26 cellular contexts compared by ENCODE assay signal in the genomic region with DNA sequence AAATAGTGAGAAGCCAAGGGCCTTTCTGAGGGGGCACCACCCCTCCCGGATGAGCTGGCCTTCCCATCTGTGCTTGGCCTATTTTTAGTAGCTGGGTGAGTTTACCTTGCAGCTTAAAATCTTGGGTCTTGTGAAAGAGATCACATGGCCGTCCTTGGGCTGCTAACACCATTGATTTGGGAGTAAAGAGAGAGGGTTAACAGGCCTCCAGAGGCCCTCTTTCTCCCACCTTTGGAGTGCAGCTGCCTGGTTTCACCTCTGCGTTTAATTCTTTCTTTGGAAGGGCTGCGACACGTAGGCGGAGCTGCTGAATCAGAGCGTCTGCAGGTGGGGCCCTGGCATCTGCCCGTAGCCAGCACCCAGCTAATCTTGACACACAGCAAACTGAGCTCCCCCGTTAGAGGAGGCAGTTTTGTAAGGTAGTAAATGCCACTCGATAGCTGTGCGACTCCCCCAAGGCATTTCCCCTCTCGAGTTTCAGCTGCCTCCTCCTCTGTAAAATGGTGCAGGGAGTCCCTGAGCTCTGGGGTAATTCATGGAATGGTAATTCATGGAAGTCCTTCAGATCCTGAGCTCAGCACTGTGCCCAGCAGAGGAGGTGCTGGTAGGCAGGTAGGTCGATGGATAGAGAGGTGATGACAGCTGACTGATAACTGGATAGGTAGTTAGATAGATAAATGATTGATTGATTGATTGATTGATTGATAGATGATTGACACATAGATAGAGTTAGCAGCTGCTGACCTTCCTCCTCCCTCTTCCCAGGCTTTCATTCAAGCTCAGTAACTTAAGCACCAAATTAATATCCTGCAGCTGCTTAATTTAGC. TPM values are rescaled to one million over a fixed set of nuclear protein-coding genes. Genes with fewer than 3 reads are reported as not detected.
DNase-seq lines count a peak whose midpoint lies in the region; ATAC-seq, FAIRE-seq and TF ChIP-seq lines count a peak whose summit lies in the region.
"Had no signal": no experiment of that assay in that cellular context is flagged by ENCODE, and none has a peak within 500 bp of the region (broad histone marks: within the 10 kb centered on the region; RNA-seq: fewer than 3 reads in every experiment).

No MANE protein-coding gene starts in this region.

- ATAC-seq in GM18861 (IDR thresholded peaks at IDR 0.05; ENCODE audit: unreplicated experiment), result no peak
- ATAC-seq: activated CD4-positive, CD25-positive, alpha-beta regulatory T cell treated with anti-CD3 and anti-CD28 coated beads, Interleukin-2, amount 50 U/mL, for 24 hours; heart right ventricle; K562; sciatic nerve; T-cell had no signal

- no peak for TF ChIP-seq CTCF in bronchial epithelial cell (IDR thresholded peaks at IDR 0.05; ENCODE audit: insufficient read depth, low read length, severe bottlenecking)

- no peaks in the 10 kb centered on the region for H3K27me3 ChIP-seq in bronchial epithelial cell (ENCODE audit: control insufficient read depth, insufficient read depth, low read length)

- H3K4me3 ChIP-seq in bronchial epithelial cell (ENCODE audit: low read depth, low read length), result no peak overlapping the region
- H3K4me3 ChIP-seq: heart right ventricle, K562, SJCRH30, stomach, tibial artery had no signal

- H3K36me3 ChIP-seq in bronchial epithelial cell (ENCODE audit: control insufficient read depth, insufficient read depth, low read length), result no peaks in the 10 kb centered on the region
- H3K36me3 ChIP-seq: SJCRH30 had no signal

- intact Hi-C loops in posterior cingulate gyrus (cut with DNase I), result no loop called here

- peak; percentile 18 for FAIRE-seq in bronchial epithelial cell (lab: Jason Lieb, UNC)
- FAIRE-seq: astrocyte, K562 had no signal

- DNase-seq in NCI-H1105 (lab: John Stamatoyannopoulos, UW) (peak; percentile 42), NCI-H2171 (lab: John Stamatoyannopoulos, UW) (peak; percentile 89), bronchial epithelial cell (ENCODE audit: low read depth) (no peak), posterior cingulate gyrus (peak in 6 of 10 donors; percentile 43 to 92 (median 76)), NCI-H2107 (lab: John Stamatoyannopoulos, UW) (no peak), DMS53 (lab: John Stamatoyannopoulos, UW) (no peak)
- DNase-seq: activated CD4-positive, alpha-beta memory T cell treated with anti-CD3 and anti-CD28 coated beads, Interleukin-2, amount 10 ng/mL, durations not matched to agents 7 days and 5 days; activated naive CD8-positive, alpha-beta T cell treated with anti-CD3 and anti-CD28 coated beads for 36 hours; cerebellar nuclear complex; GOT3; heart right ventricle; mesenchymal stem cell; MM.1S; NCI-H146; NCI-H226; NK-92 treated with Interleukin-12 subunit alpha and Interleukin-12 subunit beta, amount 100 ng/mL, for 24 hours; SJCRH30; stomach; T-cell; tibial artery had no signal

RNA-seq across cellular contexts. Expression of a gene that starts 13.0 kb away (rescaled TPM):
- total RNA-seq in bronchial epithelial cell, result 0.13 and 0.26 TPM in 2 replicates
- total RNA-seq: activated CD4-positive, alpha-beta memory T cell treated with anti-CD3 and anti-CD28 coated beads, Interleukin-2, amount 10 ng/mL, durations not matched to agents 7 days and 5 days; activated naive CD8-positive, alpha-beta T cell treated with anti-CD3 and anti-CD28 coated beads for 36 hours; K562; myocyte; SJCRH30 had no signal

Comparison
In these comparisons a context has a peak if more than half of its experiments do, and no peak if none do; other contexts are left out.
1. DNase-seq: peak in NCI-H1105 (single experiment), NCI-H2171 (single experiment) and posterior cingulate gyrus (6 of 10); none in bronchial epithelial cell (single experiment), NCI-H2107 (single experiment) and DMS53 (single experiment).